ENCODE assay signal across 18 cellular contexts in the genomic region with DNA sequence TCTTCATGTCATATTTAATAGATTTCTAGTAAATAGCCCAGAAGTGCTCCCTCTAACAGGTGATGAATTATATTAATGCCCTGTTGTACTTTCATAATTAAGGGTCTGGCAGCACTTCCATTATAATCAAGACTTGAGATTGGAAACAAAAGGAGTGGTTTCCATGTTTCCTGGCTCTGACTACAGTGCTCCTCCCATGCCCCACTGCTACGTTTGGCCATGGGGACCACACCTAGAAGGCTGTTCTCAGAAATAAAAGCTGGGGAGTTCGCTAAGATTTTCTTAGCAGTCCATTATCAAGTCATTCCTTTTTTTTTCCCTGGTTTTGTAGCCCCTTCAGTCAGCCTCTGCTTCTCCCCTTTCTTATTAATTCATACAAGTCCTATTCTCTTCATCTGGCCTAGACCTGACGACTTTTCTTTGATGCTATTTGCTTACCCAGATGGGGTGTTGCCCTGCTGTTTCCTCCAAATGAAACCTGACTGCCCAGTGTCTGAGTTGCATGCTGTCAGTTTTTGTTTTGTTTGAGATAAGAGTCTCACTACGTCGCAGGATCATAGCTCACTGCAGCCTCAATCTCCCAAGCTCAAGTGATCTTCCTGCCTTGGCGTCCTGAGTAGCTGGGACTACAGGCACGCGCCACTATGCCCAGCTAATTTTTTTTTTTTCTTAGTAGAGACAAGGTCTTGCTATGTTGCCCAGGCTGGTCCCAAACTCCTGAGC.
DNase-seq lines count a peak whose midpoint lies in the region; ATAC-seq lines count a peak whose summit lies in the region.
"Had no signal": no experiment of that assay in that cellular context is flagged by ENCODE, and none has a peak within 500 bp of the region (broad histone marks: within the 10 kb centered on the region; RNA-seq: fewer than 3 reads in every experiment).

No MANE protein-coding gene starts in this region.

- H3K9ac ChIP-seq in mesenchymal stem cell (ENCODE audit: low read length), result no peak overlapping the region

- no peak overlapping the region for H2BK5ac ChIP-seq in mesenchymal stem cell (ENCODE audit: low read depth, low read length, poor library complexity, severe bottlenecking)

- H3K4me2 ChIP-seq in mesenchymal stem cell (ENCODE audit: low read length, poor library complexity, severe bottlenecking), result no peak overlapping the region

- H3K79me1 ChIP-seq in mesenchymal stem cell (replicated peaks; ENCODE audit: low read length, poor library complexity, severe bottlenecking), result no peaks in the 10 kb centered on the region

- no peak overlapping the region for H2AK5ac ChIP-seq in mesenchymal stem cell (ENCODE audit: low read length, severe bottlenecking)

- peak overlapping the region in 1 of 2 experiments; percentile 40 for H3K18ac ChIP-seq in mesenchymal stem cell (ENCODE audit: low read depth in 1 of 2, low read length in 2 of 2)

- 84% methylated on average over 8 of the region's 8 CpGs for WGBS in mesenchymal stem cell

- H4K91ac ChIP-seq in mesenchymal stem cell (ENCODE audit: low read length), result no peak overlapping the region

- H3K23ac ChIP-seq in mesenchymal stem cell (ENCODE audit: low read length in 2 of 2), result no peak overlapping the region

- H2BK12ac ChIP-seq in mesenchymal stem cell (ENCODE audit: low read length in 2 of 2), result no peak overlapping the region

- DNase-seq in NCI-H1436 (lab: John Stamatoyannopoulos, UW), result peak; percentile 54
- DNase-seq in NCI-H1436 treated with DMSO at 0.1 percent for 48 hours (lab: John Stamatoyannopoulos, UW), result no peak
- peak; percentile 43 for DNase-seq in NCI-H1105 (lab: John Stamatoyannopoulos, UW)
- DNase-seq in NCI-H69 (lab: John Stamatoyannopoulos, UW), result peak; percentile 99
- no peak for DNase-seq in mesenchymal stem cell
- no peak for DNase-seq in SKM-1 treated with dmso at 0.1 percent for 144 hours (lab: John Stamatoyannopoulos, UW; ENCODE audit: unreplicated experiment)
- DNase-seq in glomerular visceral epithelial cell (ENCODE audit: extremely low spot score), result no peak
- DNase-seq: Caco-2; CD4-positive, CD25-positive, alpha-beta regulatory T cell; H9; KG1; NCI-H1694; NCI-H526; RPMI8226; SHP77 treated with DMSO at 0.1 percent for 48 hours had no signal

- no peak overlapping the region for H3K14ac ChIP-seq in mesenchymal stem cell (ENCODE audit: low read length in 2 of 2)

- no peak overlapping the region for H2BK15ac ChIP-seq in mesenchymal stem cell (ENCODE audit: low read depth, poor library complexity, severe bottlenecking)

- H3K4ac ChIP-seq in mesenchymal stem cell (ENCODE audit: low read depth in 1 of 2, low read length in 2 of 2), result peak overlapping the region in 1 of 2 experiments; percentile 41

- H3K9me3 ChIP-seq in mesenchymal stem cell (ENCODE audit: control insufficient read depth, low read length), result no peaks in the 10 kb centered on the region
- H3K9me3 ChIP-seq: Caco-2 had no signal

- no peaks in the 10 kb centered on the region for H3K4me1 ChIP-seq in mesenchymal stem cell (ENCODE audit: control insufficient read depth, insufficient read depth, low read depth, low read length)
- H3K4me1 ChIP-seq: Caco-2 had no signal

- no peak overlapping the region for H3K4me3 ChIP-seq in mesenchymal stem cell (ENCODE audit: insufficient read depth in 1 of 2, low read depth in 1 of 2, low read length in 2 of 2)

- H2BK120ac ChIP-seq in mesenchymal stem cell (ENCODE audit: low read depth, low read length), result peak overlapping the region; percentile 8

- H4K8ac ChIP-seq in mesenchymal stem cell (ENCODE audit: low read length), result peak overlapping the region; percentile 13

- H3K27me3 ChIP-seq in mesenchymal stem cell (ENCODE audit: control insufficient read depth in 1 of 2, insufficient read depth in 1 of 2, low read length in 2 of 2), result no peaks in the 10 kb centered on the region

- no peak overlapping the region for H3K27ac ChIP-seq in mesenchymal stem cell (ENCODE audit: low read length, poor library complexity, severe bottlenecking)
- H3K27ac ChIP-seq: 22Rv1 had no signal

- ATAC-seq in HG03280 (IDR thresholded peaks at IDR 0.05; ENCODE audit: unreplicated experiment), result no peak
- ATAC-seq: SK-N-SH treated with all-trans-retinoic acid at 6 μM for 48 hours had no signal

- no peaks in the 10 kb centered on the region for H3K36me3 ChIP-seq in mesenchymal stem cell (ENCODE audit: control insufficient read depth in 1 of 2, insufficient read depth in 2 of 2, low read depth in 1 of 2, low read length in 2 of 2)

- H2AFZ ChIP-seq in mesenchymal stem cell (ENCODE audit: low read depth, low read length), result no peak overlapping the region

Comparison
In these comparisons a context has a peak if more than half of its experiments do, and no peak if none do; other contexts are left out.
1. DNase-seq: peak in NCI-H1436 (single experiment), NCI-H1105 (single experiment) and NCI-H69 (single experiment); none in NCI-H1436 treated with DMSO at 0.1 percent for 48 hours (single experiment), mesenchymal stem cell (single experiment), SKM-1 treated with dmso at 0.1 percent for 144 hours (single experiment) and glomerular visceral epithelial cell (single experiment).